In genomic region chrX:120485562-120486520, GRCh38 we compare ENCODE assay signal across 7 cellular contexts. TPM values are rescaled to one million over a fixed set of nuclear protein-coding genes. Genes with fewer than 3 reads are reported as not detected.
DNase-seq lines count a peak whose midpoint lies in the region; ATAC-seq and TF ChIP-seq lines count a peak whose summit lies in the region.

No MANE protein-coding gene starts in this region.

- H3K27ac Mint-ChIP-seq in T-helper 17 cell, result peak overlapping the region; percentile 85

- H3K36me3 Mint-ChIP-seq in T-helper 17 cell (ENCODE audit: low read depth), result peaks cover 2% of the 10 kb centered on the region

- H3K4me3 Mint-ChIP-seq in T-helper 17 cell, result peak overlapping the region; percentile 89

- H3K4me2 ChIP-seq in hepatocyte, result peak overlapping the region; percentile 69

- H3K27ac ChIP-seq in hepatocyte (peak overlapping the region; percentile 85), rectal smooth muscle tissue (ENCODE audit: low read depth, low read length) (peak overlapping the region; percentile 80)

- H3K4me1 Mint-ChIP-seq in T-helper 17 cell, result peaks cover 8% of the 10 kb centered on the region

- in situ Hi-C loops in GM13976 (cut with MboI; ENCODE audit: low sequenced_read_pairs, unreplicated experiment), result no loop called here
- in situ Hi-C loops in astrocyte of the spinal cord (cut with HindIII; ENCODE audit: low sequenced_read_pairs), result no loop called here

- H3K4me3 ChIP-seq in astrocyte of the spinal cord (ENCODE audit: low read depth, low read length), result peak overlapping the region; percentile 43
- peak overlapping the region; percentile 31 for H3K4me3 ChIP-seq in hepatocyte
- H3K4me3 ChIP-seq in rectal smooth muscle tissue (ENCODE audit: low read length), result peak overlapping the region; percentile 62

- H3K27me3 Mint-ChIP-seq in T-helper 17 cell, result no peaks in the 10 kb centered on the region

- H3K79me2 ChIP-seq in hepatocyte, result no peaks in the 10 kb centered on the region

- H3K36me3 ChIP-seq in hepatocyte (replicated peaks; ENCODE audit: insufficient read depth, low read depth) (no peaks in the 10 kb centered on the region), rectal smooth muscle tissue (ENCODE audit: control insufficient read depth, insufficient read depth, low read length) (no peaks in the 10 kb centered on the region)

- ATAC-seq in HG02763 (IDR thresholded peaks at IDR 0.05; ENCODE audit: unreplicated experiment), result peak; percentile 79
- peak; percentile 80 for ATAC-seq in T-helper 17 cell

- H2AFZ ChIP-seq in hepatocyte, result peak overlapping the region; percentile 33

- H3K4me1 ChIP-seq in hepatocyte (ENCODE audit: insufficient read depth), result no peaks in the 10 kb centered on the region
- H3K4me1 ChIP-seq in rectal smooth muscle tissue (ENCODE audit: control insufficient read depth, insufficient read depth, low read length), result no peaks in the 10 kb centered on the region

- peak overlapping the region; percentile 14 for H3K9ac ChIP-seq in rectal smooth muscle tissue (ENCODE audit: low read length)

- DNase-seq in GM13976 (ENCODE audit: low spot score), result peak; percentile 49
- peak; percentile 75 for DNase-seq in NCI-H1417 treated with DMSO at 0.1 percent for 48 hours (lab: John Stamatoyannopoulos, UW)
- peak; percentile 16 to 51 (median 36) for DNase-seq in T-helper 17 cell
- DNase-seq in astrocyte of the spinal cord (ENCODE audit: low read depth, low spot score), result peak; percentile 84
- DNase-seq in hepatocyte (ENCODE audit: low spot score), result peak; percentile 78

- TF ChIP-seq CTCF in GM13976 (IDR thresholded peaks at IDR 0.05; ENCODE audit: borderline replicate concordance, control extremely low read depth, extremely low read depth, insufficient read depth, missing control alignments), result peak; percentile 23
- TF ChIP-seq CTCF in astrocyte of the spinal cord (IDR thresholded peaks at IDR 0.05; ENCODE audit: low read depth, low read length), result peak; percentile 57
- peak; percentile 41 for TF ChIP-seq CTCF in hepatocyte (IDR thresholded peaks at IDR 0.05; ENCODE audit: poor library complexity)

- H3K27me3 ChIP-seq in hepatocyte (no peaks in the 10 kb centered on the region), rectal smooth muscle tissue (ENCODE audit: control insufficient read depth, insufficient read depth, low read length) (no peaks in the 10 kb centered on the region)

- H3K9me3 ChIP-seq in T-helper 17 cell (ENCODE audit: control insufficient read depth, low read length, poor library complexity, severe bottlenecking), result no peaks in the 10 kb centered on the region
- H3K9me3 ChIP-seq in hepatocyte (ENCODE audit: low read depth), result no peaks in the 10 kb centered on the region

- no peaks in the 10 kb centered on the region for H4K20me1 ChIP-seq in hepatocyte (ENCODE audit: insufficient read depth, poor library complexity, severe bottlenecking)

- H3K9me2 ChIP-seq in hepatocyte (replicated peaks; ENCODE audit: insufficient read depth), result no peaks in the 10 kb centered on the region

- 47% methylated on average over 39 of the region's 39 CpGs for whole genome bisulfite sequencing in hepatocyte (ENCODE audit: low lambda C conversion rate, missing lambda C conversion rate)

RNA-seq across cellular contexts. Expression of gene LAMP2, which starts 16.7 kb away (rescaled TPM):
- total RNA-seq in T-helper 17 cell (10 to 100 TPM; 24.9 to 26.5 TPM), hepatocyte (223 and 228 TPM in 2 replicates)
- 163 and 175 TPM in 2 replicates for polyA plus RNA-seq in hepatocyte

Comparison
In these comparisons a context has a peak if more than half of its experiments do, and no peak if none do; other contexts are left out.
1. Peak in every context shown above with its lines: DNase-seq, ATAC-seq, H3K4me3 ChIP-seq and H3K27ac ChIP-seq.